22 cellular contexts compared by ENCODE assay signal in the genomic region with DNA sequence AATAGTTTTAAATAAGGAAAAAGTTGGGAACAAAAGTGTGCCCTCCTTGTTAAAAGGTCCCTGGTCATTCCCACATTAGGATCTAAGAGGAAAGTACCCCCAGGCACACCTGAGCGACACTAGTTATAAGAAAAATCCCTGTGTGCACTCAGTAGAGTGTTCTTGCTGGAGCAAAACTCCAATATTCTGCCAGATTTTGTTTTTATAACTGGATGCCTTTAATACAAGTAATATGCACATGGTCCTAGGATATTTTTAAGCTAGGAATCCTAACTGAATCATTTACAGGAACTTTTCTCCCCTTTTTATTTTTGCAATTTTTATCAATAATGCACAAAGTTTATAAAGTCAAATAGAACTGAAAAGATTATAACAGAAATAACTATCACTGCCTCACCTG.
"Had no signal": no experiment of that assay in that cellular context is flagged by ENCODE, and none has a peak within 500 bp of the region (broad histone marks: within the 10 kb centered on the region; RNA-seq: fewer than 3 reads in every experiment).

No MANE protein-coding gene starts in this region.

- H3K9me3 ChIP-seq: ascending aorta, esophagus muscularis mucosa, gastrocnemius medialis, heart left ventricle, left lung, tibial artery had no signal

- H3K9me3 Mint-ChIP-seq: activated CD4-positive, alpha-beta T cell treated with anti-CD3 and anti-CD28 coated beads, Interleukin-2, amount 10 ng/mL, durations not matched to agents 24 days and 14 days; activated CD8-positive, alpha-beta T cell treated with anti-CD3 and anti-CD28 coated beads for 36 hours; activated T-helper 17 cell treated with anti-CD3 and anti-CD28 coated beads, Interleukin-2, amount 50 U/mL, for 72 hours; nephron progenitor cell; T-cell had no signal

- H3K27me3 Mint-ChIP-seq: activated CD4-positive, alpha-beta T cell treated with anti-CD3 and anti-CD28 coated beads, Interleukin-2, amount 10 ng/mL, durations not matched to agents 24 days and 14 days; activated CD8-positive, alpha-beta T cell treated with anti-CD3 and anti-CD28 coated beads for 36 hours; activated T-helper 17 cell treated with anti-CD3 and anti-CD28 coated beads, Interleukin-2, amount 50 U/mL, for 72 hours; T-cell had no signal

- H3K4me1 Mint-ChIP-seq: activated CD4-positive, alpha-beta T cell treated with anti-CD3 and anti-CD28 coated beads, Interleukin-2, amount 10 ng/mL, durations not matched to agents 24 days and 14 days; activated T-helper 17 cell treated with anti-CD3 and anti-CD28 coated beads, Interleukin-2, amount 50 U/mL, for 72 hours; T-cell had no signal

- H3K4me3 Mint-ChIP-seq: activated CD4-positive, alpha-beta T cell treated with anti-CD3 and anti-CD28 coated beads, Interleukin-2, amount 10 ng/mL, durations not matched to agents 24 days and 14 days; activated CD8-positive, alpha-beta T cell treated with anti-CD3 and anti-CD28 coated beads for 36 hours; activated T-helper 17 cell treated with anti-CD3 and anti-CD28 coated beads, Interleukin-2, amount 50 U/mL, for 72 hours; nephron progenitor cell; T-cell had no signal

- H3K4me1 ChIP-seq: esophagus muscularis mucosa, gastrocnemius medialis, heart left ventricle, left lung, tibial artery had no signal

- ATAC-seq: activated CD8-positive, alpha-beta T cell treated with anti-CD3 and anti-CD28 coated beads for 36 hours; activated T-helper 17 cell treated with anti-CD3 and anti-CD28 coated beads, Interleukin-2, amount 50 U/mL, for 72 hours; gastrocnemius medialis; heart left ventricle; left lung; T-cell had no signal

- H3K27ac Mint-ChIP-seq: activated CD4-positive, alpha-beta T cell treated with anti-CD3 and anti-CD28 coated beads, Interleukin-2, amount 10 ng/mL, durations not matched to agents 24 days and 14 days; activated CD8-positive, alpha-beta T cell treated with anti-CD3 and anti-CD28 coated beads for 36 hours; activated T-helper 17 cell treated with anti-CD3 and anti-CD28 coated beads, Interleukin-2, amount 50 U/mL, for 72 hours; nephron progenitor cell; T-cell had no signal

- H3K4me3 ChIP-seq: ascending aorta, esophagus muscularis mucosa, gastrocnemius medialis, heart left ventricle, left lung, tibial artery had no signal

- H3K27me3 ChIP-seq: ascending aorta, esophagus muscularis mucosa, gastrocnemius medialis, heart left ventricle, left lung, tibial artery had no signal

- DNase-seq: activated CD4-positive, alpha-beta T cell treated with anti-CD3 and anti-CD28 coated beads, Interleukin-2, amount 10 ng/mL, durations not matched to agents 24 days and 14 days; activated CD4-positive, CD25-positive, alpha-beta regulatory T cell; activated CD8-positive, alpha-beta T cell treated with anti-CD3 and anti-CD28 coated beads for 36 hours; activated naive CD4-positive, alpha-beta T cell; activated T-cell treated with anti-CD3 and anti-CD28 coated beads, Interleukin-2, amount 50 U/mL, for 1 hour; cerebellar nuclear complex; effector memory CD4-positive, alpha-beta T cell; gastrocnemius medialis; heart left ventricle; left lung; nephron progenitor cell; nucleus accumbens; stimulated activated CD4-positive, alpha-beta T cell treated with anti-CD3 and anti-CD28 coated beads, Interleukin-12 subunit alpha, Interleukin-12 subunit beta, amount 100 ng/mL, for 4 hours; stimulated activated CD4-positive, alpha-beta T cell treated with anti-CD3 and anti-CD28 coated beads, Interleukin-1b, Interleukin-23, amount 100 ng/mL, for 48 hours; stimulated activated CD8-positive, alpha-beta memory T cell treated with anti-CD3 and anti-CD28 coated beads, Interleukin-4, amount 100 ng/mL, for 48 hours; stimulated activated naive CD4-positive, alpha-beta T cell treated with Interleukin-2 at 50 U/mL for 16 hours; T-cell; T-helper 9 cell; tibial artery had no signal

- H3K27ac ChIP-seq: ascending aorta, esophagus muscularis mucosa, gastrocnemius medialis, heart left ventricle, left lung, tibial artery had no signal
